13 cellular contexts compared by ENCODE assay signal in genomic region chr15:94286581-94286980, GRCh38. TPM values are rescaled to one million over a fixed set of nuclear protein-coding genes. Genes with fewer than 3 reads are reported as not detected.
DNase-seq lines count a peak whose midpoint lies in the region; ATAC-seq, FAIRE-seq and TF ChIP-seq lines count a peak whose summit lies in the region.
"Had no signal": no experiment of that assay in that cellular context is flagged by ENCODE, and none has a peak within 500 bp of the region (broad histone marks: within the 10 kb centered on the region; RNA-seq: fewer than 3 reads in every experiment).

No MANE protein-coding gene starts in this region.

- H3K36me3 ChIP-seq in CD4-positive, alpha-beta memory T cell (ENCODE audit: insufficient read depth, low read length) = no peaks in the 10 kb centered on the region
- H3K36me3 ChIP-seq in SU-DHL-6 (ENCODE audit: low read length) = peaks cover 23% of the 10 kb centered on the region
- H3K36me3 ChIP-seq: cardiac muscle cell had no signal

- H3K27me3 Mint-ChIP-seq in CD4-positive, alpha-beta memory T cell = no peaks in the 10 kb centered on the region
- no peaks in the 10 kb centered on the region for H3K27me3 Mint-ChIP-seq in progenitor cell of endocrine pancreas

- H3K27ac ChIP-seq in CD4-positive, alpha-beta memory T cell (ENCODE audit: low read depth, low read length) = no peak overlapping the region
- H3K27ac ChIP-seq in SU-DHL-6 (ENCODE audit: low read depth, low read length) = peak overlapping the region; percentile 97
- H3K27ac ChIP-seq: cardiac muscle cell had no signal

- H3K4me3 Mint-ChIP-seq in CD4-positive, alpha-beta memory T cell = peak overlapping the region in 2 of 8 donors; percentile 17 to 26
- no peak overlapping the region for H3K4me3 Mint-ChIP-seq in progenitor cell of endocrine pancreas (ENCODE audit: low read depth)

- H3K36me3 Mint-ChIP-seq in CD4-positive, alpha-beta memory T cell = peaks cover 9 to 18% of the 10 kb centered on the region in 2 donors
- H3K36me3 Mint-ChIP-seq in progenitor cell of endocrine pancreas (ENCODE audit: insufficient read depth) = no peaks in the 10 kb centered on the region

- no peaks in the 10 kb centered on the region for H3K9me3 ChIP-seq in CD4-positive, alpha-beta memory T cell (ENCODE audit: control insufficient read depth in 1 of 2, low read length in 2 of 2)
- no peaks in the 10 kb centered on the region for H3K9me3 ChIP-seq in SU-DHL-6 (ENCODE audit: insufficient read depth, low read length)

- H3K79me2 ChIP-seq in SU-DHL-6 (ENCODE audit: insufficient read depth, low read length) = peaks cover 79% of the 10 kb centered on the region

- no peaks in the 10 kb centered on the region for H4K20me1 ChIP-seq in SU-DHL-6 (ENCODE audit: low read depth, low read length)

- peaks cover 10% of the 10 kb centered on the region for H3K4me1 ChIP-seq in CD4-positive, alpha-beta memory T cell (ENCODE audit: insufficient read depth, low read length)

- CTCF ChIA-PET in CD4-positive, alpha-beta memory T cell (lab: Charles Lee; ENCODE audit: partially characterized antibody) = interaction anchor here (1.8 kb wide), 1 partner anchor 122 kb away, joined by 5 read pairs; no protein-coding TSS in a partner anchor

- intact Hi-C loops in CD4-positive, alpha-beta memory T cell (cut with micrococcal nuclease) = no loop called here

- H3F3A ChIP-seq in SU-DHL-6 (ENCODE audit: insufficient read depth) = peaks cover 33% of the 10 kb centered on the region

- peak overlapping the region in 4 of 7 donors; percentile 17 to 77 (median 52) for H3K27ac Mint-ChIP-seq in CD4-positive, alpha-beta memory T cell
- H3K27ac Mint-ChIP-seq in progenitor cell of endocrine pancreas = no peak overlapping the region

- no peak for DNase-seq in CD4-positive, alpha-beta memory T cell
- no peak for DNase-seq in progenitor cell of endocrine pancreas (ENCODE audit: low spot score, unreplicated experiment)
- no peak for DNase-seq in NCI-H446 (lab: John Stamatoyannopoulos, UW)
- DNase-seq in NCI-H82 (lab: John Stamatoyannopoulos, UW) = no peak
- no peak for DNase-seq in SHP77 treated with DMSO at 0.1 percent for 48 hours (lab: John Stamatoyannopoulos, UW)
- DNase-seq: activated CD4-positive, alpha-beta T cell treated with anti-CD3 and anti-CD28 coated beads for 48 hours; left colon; retina had no signal

- peak; percentile 24 for ATAC-seq in HG03196 (IDR thresholded peaks at IDR 0.05; ENCODE audit: unreplicated experiment)
- ATAC-seq: left colon had no signal

- H3K9ac ChIP-seq in SU-DHL-6 (ENCODE audit: low read length) = peak overlapping the region; percentile 58

- H3K4me3 ChIP-seq in CD4-positive, alpha-beta memory T cell (ENCODE audit: low read length in 2 of 2) = no peak overlapping the region
- H3K4me3 ChIP-seq in SU-DHL-6 (ENCODE audit: insufficient read depth, low read length, poor library complexity, severe bottlenecking) = peak overlapping the region; percentile 36
- H3K4me3 ChIP-seq: cardiac muscle cell had no signal

- no peak overlapping the region for H2AFZ ChIP-seq in SU-DHL-6 (ENCODE audit: low read depth, low read length, severe bottlenecking)

- H3K4me1 Mint-ChIP-seq in CD4-positive, alpha-beta memory T cell = peaks cover 9 to 37% (median 25%) of the 10 kb centered on the region in 4 donors
- H3K4me1 Mint-ChIP-seq in progenitor cell of endocrine pancreas (ENCODE audit: low read depth) = no peaks in the 10 kb centered on the region

- peaks cover 0 to 14% (median 5%) of the 10 kb centered on the region in 8 donors for H3K9me3 Mint-ChIP-seq in CD4-positive, alpha-beta memory T cell
- peaks cover 9% of the 10 kb centered on the region for H3K9me3 Mint-ChIP-seq in progenitor cell of endocrine pancreas (ENCODE audit: low read depth)

- FAIRE-seq in islet of Langerhans (lab: Jason Lieb, UNC) = peak; percentile 36
- FAIRE-seq: GM12892 had no signal

- peak overlapping the region; percentile 77 for H3K4me2 ChIP-seq in SU-DHL-6 (ENCODE audit: low read depth, low read length, poor library complexity, severe bottlenecking)

- POLR2A ChIA-PET in CD4-positive, alpha-beta memory T cell (lab: Charles Lee; ENCODE audit: partially characterized antibody) = interaction anchor here (2.5 kb wide), 1 partner anchor 56 kb away, joined by 10 read pairs; the partner anchor contains the start of gene MCTP2

- TF ChIP-seq CTCF in SU-DHL-6 (IDR thresholded peaks at IDR 0.05; ENCODE audit: insufficient read depth, low read length, poor library complexity, severe bottlenecking) (no peak), progenitor cell of endocrine pancreas (IDR thresholded peaks at IDR 0.05; ENCODE audit: unreplicated experiment) (no peak)

- H3K9me2 ChIP-seq in SU-DHL-6 (replicated peaks; ENCODE audit: insufficient read depth, low read length) = no peaks in the 10 kb centered on the region

- H3K27me3 ChIP-seq in CD4-positive, alpha-beta memory T cell (ENCODE audit: insufficient read depth, low read length) = no peaks in the 10 kb centered on the region
- no peaks in the 10 kb centered on the region for H3K27me3 ChIP-seq in SU-DHL-6 (ENCODE audit: low read length)
- H3K27me3 ChIP-seq: cardiac muscle cell had no signal

RNA-seq across cellular contexts. Expression of gene MCTP2, which starts 55.2 kb away (rescaled TPM):
- total RNA-seq in CD4-positive, alpha-beta memory T cell = 10 to 100 TPM; 18.3 to 19.6 TPM
- 1 to 10 TPM; 2.0 to 5.2 TPM for polyA plus RNA-seq in CD4-positive, alpha-beta memory T cell
- total RNA-seq in progenitor cell of endocrine pancreas = 2.6 and 5.4 TPM in 2 replicates
